Comparison of ENCODE assay signal across 8 cellular contexts in the genomic region with DNA sequence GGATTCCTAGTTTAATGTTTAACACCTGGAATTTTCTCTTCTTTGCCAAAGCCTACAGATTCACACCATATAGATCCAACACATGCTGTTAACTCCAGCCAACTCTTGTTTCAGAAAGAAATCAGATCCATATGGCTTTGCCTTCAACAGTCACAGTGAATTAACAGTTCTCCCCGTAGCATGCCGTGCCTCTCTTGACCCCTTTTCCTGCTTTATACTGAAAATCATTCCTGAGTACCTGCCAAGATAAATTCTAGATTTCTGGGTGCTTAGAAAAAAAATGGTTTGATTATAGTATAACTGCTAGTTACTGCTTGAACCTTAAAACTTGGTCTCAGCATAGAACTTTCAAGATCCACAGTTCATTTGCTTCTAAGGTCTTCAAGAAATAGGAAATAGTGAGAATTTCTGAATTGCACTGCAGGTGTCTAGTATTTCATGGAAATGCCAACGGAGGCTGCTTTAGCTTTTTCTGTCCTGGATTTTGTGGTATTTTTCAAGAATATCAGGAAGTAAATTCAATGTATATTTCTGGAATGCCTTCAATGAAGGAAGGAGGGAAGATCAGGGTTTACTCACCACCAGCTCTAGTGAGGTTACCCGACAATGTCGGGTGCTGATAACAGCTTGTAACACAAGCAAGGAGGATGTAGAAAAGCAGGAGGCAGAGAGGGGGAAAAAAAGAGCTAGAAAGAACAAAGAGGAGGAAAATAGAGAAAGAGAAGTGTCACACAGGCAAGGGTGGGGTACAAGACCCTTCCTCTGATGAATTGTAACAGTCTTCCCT. TPM values are rescaled to one million over a fixed set of nuclear protein-coding genes. Genes with fewer than 3 reads are reported as not detected.
DNase-seq lines count a peak whose midpoint lies in the region; ATAC-seq, FAIRE-seq and TF ChIP-seq lines count a peak whose summit lies in the region.

No MANE protein-coding gene starts in this region.

- H3K4me2 ChIP-seq in fibroblast of lung (ENCODE audit: extremely low read depth, insufficient read depth, low read length), result peak overlapping the region; percentile 98

- H3K36me3 ChIP-seq in Peyer's patch (no peaks in the 10 kb centered on the region), fibroblast of lung (ENCODE audit: control insufficient read depth, insufficient read depth, low read length) (no peaks in the 10 kb centered on the region), pancreas (no peaks in the 10 kb centered on the region)

- H3K4me3 ChIP-seq in Peyer's patch, result peak overlapping the region in 3 of 4 donors; percentile 0 to 22 (median 4)
- H3K4me3 ChIP-seq in fibroblast of lung (replicated peaks in 1 of 4; ENCODE audit: control extremely low read depth in 1 of 4, insufficient read depth in 1 of 4, low read depth in 3 of 4, low read length in 4 of 4), result peak overlapping the region; percentile 52 to 75 (median 58)
- peak overlapping the region in 2 of 4 donors; percentile 21 to 31 for H3K4me3 ChIP-seq in pancreas

- intact Hi-C loops in pancreas (cut with DNase I), result no loop called here

- H4K20me1 ChIP-seq in fibroblast of lung (ENCODE audit: control insufficient read depth, extremely low read depth, insufficient read depth, low read length), result no peaks in the 10 kb centered on the region

- peaks cover 0 to 12% (median 0%) of the 10 kb centered on the region in 4 donors for H3K4me1 ChIP-seq in Peyer's patch
- peaks cover 3% of the 10 kb centered on the region for H3K4me1 ChIP-seq in fibroblast of lung (ENCODE audit: control insufficient read depth, extremely low read depth, insufficient read depth, low read length)
- no peaks in the 10 kb centered on the region for H3K4me1 ChIP-seq in pancreas

- no peak overlapping the region for H3K9ac ChIP-seq in fibroblast of lung (ENCODE audit: insufficient read depth, low read length)

- H3K9me3 ChIP-seq in Peyer's patch, result no peaks in the 10 kb centered on the region
- H3K9me3 ChIP-seq in fibroblast of lung (ENCODE audit: control insufficient read depth, insufficient read depth, low read depth, low read length), result no peaks in the 10 kb centered on the region
- no peaks in the 10 kb centered on the region for H3K9me3 ChIP-seq in pancreas

- no peak for TF ChIP-seq POLR2A in Peyer's patch (IDR thresholded peaks at IDR 0.05)

- TF ChIP-seq CTCF in Peyer's patch (IDR thresholded peaks at IDR 0.05), result no peak
- TF ChIP-seq CTCF in fibroblast of lung (conservative IDR thresholded peaks at IDR 0.05 in 1 of 2, IDR thresholded peaks at IDR 0.05 in 1 of 2; ENCODE audit: low read depth in 1 of 2, low read length in 2 of 2), result no peak
- no peak for TF ChIP-seq CTCF in pancreas (IDR thresholded peaks at IDR 0.05)

- ATAC-seq in pancreas, result peak in 3 of 4 donors; percentile 50 to 73 (median 67)
- no peak for ATAC-seq in HG03354 (IDR thresholded peaks at IDR 0.05; ENCODE audit: poor library complexity, severe bottlenecking, unreplicated experiment)
- ATAC-seq in HG03432 (IDR thresholded peaks at IDR 0.05; ENCODE audit: unreplicated experiment), result no peak
- ATAC-seq in HG03457 (IDR thresholded peaks at IDR 0.05; ENCODE audit: unreplicated experiment), result no peak

- no peak for FAIRE-seq in pancreas (lab: Jason Lieb, UNC)

- no peak overlapping the region for H3K27ac ChIP-seq in Peyer's patch
- H3K27ac ChIP-seq in fibroblast of lung (ENCODE audit: insufficient read depth, low read length), result peak overlapping the region; percentile 75
- peak overlapping the region in 2 of 4 donors; percentile 0 to 41 for H3K27ac ChIP-seq in pancreas

- WGBS in pancreas, 2 donors, result 11% methylated on average over 5 of the region's 5 CpGs

- H3K27me3 ChIP-seq in Peyer's patch (no peaks in the 10 kb centered on the region), fibroblast of lung (ENCODE audit: control insufficient read depth, insufficient read depth, low read length) (no peaks in the 10 kb centered on the region), pancreas (no peaks in the 10 kb centered on the region)

- DNase-seq in DMS53 (lab: John Stamatoyannopoulos, UW) (peak; percentile 48), Peyer's patch (no peak), fibroblast of lung (ENCODE audit: low read depth in 2 of 2) (peak; percentile 51), pancreas (no peak), AG08395 (ENCODE audit: low spot score) (no peak)

- H3K79me2 ChIP-seq in fibroblast of lung (ENCODE audit: control insufficient read depth, insufficient read depth, low read length), result peaks cover 32% of the 10 kb centered on the region

- peak overlapping the region; percentile 50 for H2AFZ ChIP-seq in fibroblast of lung (ENCODE audit: low read length)

RNA-seq across cellular contexts. Expression of a gene that starts 6.6 kb away (rescaled TPM):
- 10 to 100 TPM; 10.1 to 28.5 (median 24.3) TPM for total RNA-seq in Peyer's patch
- 31.6 and 49.2 TPM in 2 replicates for total RNA-seq in fibroblast of lung
- 8.6 and 8.8 TPM in 2 replicates for polyA plus RNA-seq in fibroblast of lung
- 9.1 and 9.8 TPM in 2 replicates for polyA plus RNA-seq in fibroblast of lung (2012)
- 4.4 and 8.0 TPM in 2 replicates for polyA minus RNA-seq in fibroblast of lung (ENCODE audit: low replicate concordance)
- 10 to 100 TPM in 3 of 6 donors, 1 to 10 TPM in 3; 5.9 to 16.9 (median 10.0) TPM for total RNA-seq in pancreas
- polyA plus RNA-seq in pancreas, result 10 to 100 TPM; 10.5 to 13.3 TPM

Comparison
In these comparisons a context has a peak if more than half of its experiments do, and no peak if none do; other contexts are left out.
1. DNase-seq: peak in DMS53 (single experiment) and fibroblast of lung (2 of 2); none in Peyer's patch (0 of 3), pancreas (0 of 6) and AG08395 (single experiment).
2. ATAC-seq: peak in pancreas (3 of 4); none in HG03354 (single experiment), HG03432 (single experiment) and HG03457 (single experiment).